8 cellular contexts compared by ENCODE assay signal in genomic region chr7:100545636-100546128, GRCh38. TPM values are rescaled to one million over a fixed set of nuclear protein-coding genes. Genes with fewer than 3 reads are reported as not detected.
DNase-seq lines count a peak whose midpoint lies in the region; ATAC-seq and TF ChIP-seq lines count a peak whose summit lies in the region.

No MANE protein-coding gene starts in this region.

- H3K4me1 ChIP-seq in BLaER1 treated with 17β-estradiol and CSF1 and Interleukin-3, amounts not matched to agents 10 nM and 100 nM: peaks cover 59 to 70% (median 62%) of the 10 kb centered on the region in 10 experiments
- H3K4me1 ChIP-seq in upper lobe of right lung: peaks cover 54% of the 10 kb centered on the region

- H3K36me3 ChIP-seq in BLaER1 treated with 17β-estradiol and CSF1 and Interleukin-3, amounts not matched to agents 10 nM and 100 nM: peaks cover 0 to 12% (median 4%) of the 10 kb centered on the region in 11 experiments; a peak in 8 of 22 replicates
- H3K36me3 ChIP-seq in upper lobe of right lung: peaks cover 6% of the 10 kb centered on the region

- peak; percentile 68 for ATAC-seq in GM18868 (IDR thresholded peaks at IDR 0.05; ENCODE audit: unreplicated experiment)
- ATAC-seq in HG03565 (IDR thresholded peaks at IDR 0.05; ENCODE audit: unreplicated experiment): peak; percentile 35
- ATAC-seq in natural killer cell: peak; percentile 28 to 72 (median 55)
- ATAC-seq in upper lobe of right lung: peak; percentile 75

- peak overlapping the region; percentile 44 to 85 (median 77) for H3K4me2 ChIP-seq in BLaER1 treated with 17β-estradiol and CSF1 and Interleukin-3, amounts not matched to agents 10 nM and 100 nM

- no peaks in the 10 kb centered on the region for H3K27me3 Mint-ChIP-seq in natural killer cell (ENCODE audit: low read depth in 2 of 2)

- peak overlapping the region; percentile 94 to 95 for H3K27ac Mint-ChIP-seq in natural killer cell

- no peak for TF ChIP-seq CTCF in natural killer cell (IDR thresholded peaks at IDR 0.05)
- TF ChIP-seq CTCF in upper lobe of right lung (IDR thresholded peaks at IDR 0.05): no peak

- no peaks in the 10 kb centered on the region for H3K9me3 Mint-ChIP-seq in natural killer cell

- no peaks in the 10 kb centered on the region for H3K9me3 ChIP-seq in BLaER1 treated with 17β-estradiol and CSF1 and Interleukin-3, amounts not matched to agents 10 nM and 100 nM (replicated peaks in 1 of 11)
- no peaks in the 10 kb centered on the region for H3K9me3 ChIP-seq in upper lobe of right lung

- no peaks in the 10 kb centered on the region for H3K36me3 Mint-ChIP-seq in natural killer cell

- H3K9ac ChIP-seq in BLaER1 treated with 17β-estradiol and CSF1 and Interleukin-3, amounts not matched to agents 10 nM and 100 nM: peak overlapping the region in 5 of 11 experiments; percentile 0 to 39 (median 22); a peak in 10 of 22 replicates

- H3K27ac ChIP-seq in BLaER1 treated with 17β-estradiol and CSF1 and Interleukin-3, amounts not matched to agents 10 nM and 100 nM: peak overlapping the region in 8 of 11 experiments; percentile 16 to 62 (median 42); a peak in 15 of 22 replicates
- H3K27ac ChIP-seq in epithelial cell of prostate: peak overlapping the region; percentile 92
- H3K27ac ChIP-seq in upper lobe of right lung: peak overlapping the region; percentile 77

- no peak overlapping the region for H3K4me3 ChIP-seq in BLaER1 treated with 17β-estradiol and CSF1 and Interleukin-3, amounts not matched to agents 10 nM and 100 nM
- no peak overlapping the region for H3K4me3 ChIP-seq in upper lobe of right lung

- intact Hi-C loops in natural killer cell (cut with micrococcal nuclease) (loop anchor here (2.0 to 5.0 kb wide), 3 partner anchors 13 to 68 kb away; partner anchors contain the start of genes FBXO24, LRCH4 and TSC22D4), upper lobe of right lung (cut with DNase I) (no loop called here)

- no peaks in the 10 kb centered on the region for H4K20me1 ChIP-seq in BLaER1 treated with 17β-estradiol and CSF1 and Interleukin-3, amounts not matched to agents 10 nM and 100 nM

- no peaks in the 10 kb centered on the region for H3K27me3 ChIP-seq in BLaER1 treated with 17β-estradiol and CSF1 and Interleukin-3, amounts not matched to agents 10 nM and 100 nM
- H3K27me3 ChIP-seq in upper lobe of right lung: no peaks in the 10 kb centered on the region

- DNase-seq in activated CD4-positive, alpha-beta T cell treated with anti-CD3 and anti-CD28 coated beads, Interleukin-2, amount 50 U/mL, for 1 hour: peak; percentile 46
- DNase-seq in epithelial cell of prostate (ENCODE audit: low read depth, low spot score): peak; percentile 44
- no peak for DNase-seq in natural killer cell
- DNase-seq in upper lobe of right lung: no peak
- no peak for DNase-seq in NCI-H524 (lab: John Stamatoyannopoulos, UW)

- peaks cover 82 to 85% of the 10 kb centered on the region in 2 donors for H3K4me1 Mint-ChIP-seq in natural killer cell

- peak overlapping the region; percentile 88 for H3K4me3 Mint-ChIP-seq in natural killer cell

RNA-seq across cellular contexts. Expression of gene AGFG2, which starts 6.7 kb away (rescaled TPM):
- 10 to 100 TPM; 21.5 to 32.6 (median 22.2) TPM for total RNA-seq in natural killer cell
- 36.0 TPM for total RNA-seq in upper lobe of right lung

RNA-seq across cellular contexts. Expression of gene SAP25, which starts 28.0 kb away (rescaled TPM):
- 10 to 100 TPM; 25.9 to 46.4 (median 32.5) TPM for total RNA-seq in natural killer cell
- 6.4 TPM for total RNA-seq in upper lobe of right lung

RNA-seq across cellular contexts. Expression of gene LRCH4, which starts 40.2 kb away (rescaled TPM):
- total RNA-seq in natural killer cell (100 to 1,000 TPM; 282 to 296 (median 289) TPM), upper lobe of right lung (88.0 TPM)

RNA-seq across cellular contexts. Expression of gene FBXO24, which starts 40.4 kb away (rescaled TPM):
- total RNA-seq in natural killer cell (under 1 TPM; 0.45 to 0.94 (median 0.88) TPM), upper lobe of right lung (1.4 TPM)

RNA-seq across cellular contexts. Expression of gene PCOLCE, which starts 56.5 kb away (rescaled TPM):
- total RNA-seq in natural killer cell (10 to 100 TPM; 18.4 to 24.8 (median 21.7) TPM), upper lobe of right lung (57.2 TPM)

Comparison
In these comparisons a context has a peak if more than half of its experiments do, and no peak if none do; other contexts are left out.
1. DNase-seq: peak in activated CD4-positive, alpha-beta T cell treated with anti-CD3 and anti-CD28 coated beads, Interleukin-2, amount 50 U/mL, for 1 hour (single experiment) and epithelial cell of prostate (single experiment); none in natural killer cell (single experiment), upper lobe of right lung (single experiment) and NCI-H524 (0 of 2).
2. Peak in every context shown above with its lines, with median percentiles within 50 percentile points of each other: H3K27ac ChIP-seq and ATAC-seq.